In the genomic region with DNA sequence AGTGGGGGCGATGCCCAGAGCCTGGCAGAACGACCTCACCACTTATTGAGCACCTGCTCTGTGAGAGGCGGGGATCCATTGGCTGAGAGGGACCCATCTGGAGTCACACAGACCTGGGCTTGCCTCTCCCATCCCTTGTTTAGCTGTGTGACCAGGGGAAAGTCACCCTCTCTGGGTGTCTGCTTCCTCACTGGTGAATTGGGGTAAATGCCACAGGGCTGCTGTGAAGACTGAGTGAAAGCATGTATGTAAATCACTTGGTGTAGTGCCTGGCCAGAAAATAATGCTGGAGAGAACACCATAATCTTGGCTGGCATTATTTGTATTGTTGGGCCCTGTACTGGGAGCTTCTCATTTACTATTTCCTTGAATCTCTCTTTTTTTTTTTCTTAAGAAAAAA, we compare ENCODE assay signal across 32 cellular contexts.
"Had no signal": no experiment of that assay in that cellular context is flagged by ENCODE, and none has a peak within 500 bp of the region (broad histone marks: within the 10 kb centered on the region; RNA-seq: fewer than 3 reads in every experiment).

No MANE protein-coding gene starts in this region.

- ATAC-seq: left colon; left lung; lower lobe of right lung; mucosa of descending colon; naive thymus-derived CD4-positive, alpha-beta T cell; natural killer cell treated with Interleukin-12 subunit alpha and Interleukin-12 subunit beta and Interleukin-15 and Interleukin-18, amount 100 ng/mL, for 72 hours; pancreas; right cardiac atrium; sciatic nerve; stimulated activated naive B cell treated with anti-CD40 and anti-IgM and Interleukin-4, amounts not matched to agents 10 μg/mL and 1 μg/mL and 100 μg/mL, for 72 hours; stimulated activated naive CD8-positive, alpha-beta T cell treated with anti-CD3 and anti-CD28 coated beads, Interleukin-15, Interleukin-2, amounts not matched to agents 100 U/mL and 50 U/mL, for 24 hours; upper lobe of right lung had no signal

- H3K4me1 Mint-ChIP-seq: immature natural killer cell; naive thymus-derived CD4-positive, alpha-beta T cell had no signal

- H3K27ac ChIP-seq: left lung, lower lobe of right lung, pancreas, prostate gland, skin epidermis, stomach, testis, thyroid gland, transverse colon, upper lobe of right lung had no signal

- H3K27me3 Mint-ChIP-seq: naive thymus-derived CD4-positive, alpha-beta T cell; natural killer cell treated with Interleukin-12 subunit alpha and Interleukin-12 subunit beta and Interleukin-15 and Interleukin-18, amount 100 ng/mL, for 72 hours; stimulated activated naive B cell treated with anti-CD40 and anti-IgM and Interleukin-4, amounts not matched to agents 10 μg/mL and 1 μg/mL and 100 μg/mL, for 72 hours had no signal

- H3K27me3 ChIP-seq: left lung, pancreas, stomach, testis, thyroid gland, transverse colon, upper lobe of right lung had no signal

- FAIRE-seq: islet of Langerhans, kidney, urothelium cell line had no signal

- H3K36me3 ChIP-seq: left lung, lower lobe of right lung, pancreas, prostate gland, stomach, thyroid gland, transverse colon, upper lobe of right lung had no signal

- H3K4me3 Mint-ChIP-seq: immature natural killer cell; naive thymus-derived CD4-positive, alpha-beta T cell; natural killer cell treated with Interleukin-12 subunit alpha and Interleukin-12 subunit beta and Interleukin-15 and Interleukin-18, amount 100 ng/mL, for 72 hours; stimulated activated naive B cell treated with anti-CD40 and anti-IgM and Interleukin-4, amounts not matched to agents 10 μg/mL and 1 μg/mL and 100 μg/mL, for 72 hours had no signal

- H3K36me3 Mint-ChIP-seq: immature natural killer cell; naive thymus-derived CD4-positive, alpha-beta T cell; natural killer cell treated with Interleukin-12 subunit alpha and Interleukin-12 subunit beta and Interleukin-15 and Interleukin-18, amount 100 ng/mL, for 72 hours; stimulated activated naive B cell treated with anti-CD40 and anti-IgM and Interleukin-4, amounts not matched to agents 10 μg/mL and 1 μg/mL and 100 μg/mL, for 72 hours had no signal

- DNase-seq: hypothalamus; immature natural killer cell; kidney; left colon; left lung; lower lobe of right lung; mammary epithelial cell; mesendoderm; midbrain; mucosa of descending colon; naive thymus-derived CD4-positive, alpha-beta T cell; nucleus accumbens; pancreas; retina; right cardiac atrium; stimulated activated CD4-positive, alpha-beta T cell treated with anti-CD3 and anti-CD28 coated beads, Interleukin-12 subunit alpha, Interleukin-12 subunit beta, amount 100 ng/mL, for 4 hours; stimulated activated CD4-positive, alpha-beta T cell treated with anti-CD3 and anti-CD28 coated beads, Interleukin-15, amount 100 ng/mL, for 24 hours; stimulated activated CD4-positive, alpha-beta T cell treated with anti-CD3 and anti-CD28 coated beads, Interleukin-2, amount 100 ng/mL, for 24 hours; stimulated activated CD4-positive, alpha-beta T cell treated with anti-CD3 and anti-CD28 coated beads, Interleukin-4, amount 100 ng/mL, for 1 hour; stimulated activated naive B cell treated with anti-CD40 and anti-IgM and Interleukin-4, amounts not matched to agents 10 μg/mL and 1 μg/mL and 100 μg/mL, for 72 hours; stimulated activated naive CD8-positive, alpha-beta T cell treated with anti-CD3 and anti-CD28 coated beads, Interleukin-15, Interleukin-2, amounts not matched to agents 100 U/mL and 50 U/mL, for 24 hours; stomach; testis; thyroid gland; transverse colon; upper lobe of right lung had no signal

- H3K4me1 ChIP-seq: left lung, lower lobe of right lung, pancreas, prostate gland, stomach, testis, thyroid gland, transverse colon, upper lobe of right lung had no signal

- H3K9me3 ChIP-seq: mucosa of descending colon, pancreas, prostate gland, stomach, testis, thyroid gland, transverse colon, upper lobe of right lung had no signal

- H3K4me3 ChIP-seq: left lung, lower lobe of right lung, mucosa of descending colon, pancreas, prostate gland, skin epidermis, stomach, testis, thyroid gland, transverse colon, upper lobe of right lung had no signal

- H3K27ac Mint-ChIP-seq: immature natural killer cell; naive thymus-derived CD4-positive, alpha-beta T cell; natural killer cell treated with Interleukin-12 subunit alpha and Interleukin-12 subunit beta and Interleukin-15 and Interleukin-18, amount 100 ng/mL, for 72 hours; stimulated activated naive B cell treated with anti-CD40 and anti-IgM and Interleukin-4, amounts not matched to agents 10 μg/mL and 1 μg/mL and 100 μg/mL, for 72 hours had no signal
